ENCODE assay signal across 24 cellular contexts in the genomic region with DNA sequence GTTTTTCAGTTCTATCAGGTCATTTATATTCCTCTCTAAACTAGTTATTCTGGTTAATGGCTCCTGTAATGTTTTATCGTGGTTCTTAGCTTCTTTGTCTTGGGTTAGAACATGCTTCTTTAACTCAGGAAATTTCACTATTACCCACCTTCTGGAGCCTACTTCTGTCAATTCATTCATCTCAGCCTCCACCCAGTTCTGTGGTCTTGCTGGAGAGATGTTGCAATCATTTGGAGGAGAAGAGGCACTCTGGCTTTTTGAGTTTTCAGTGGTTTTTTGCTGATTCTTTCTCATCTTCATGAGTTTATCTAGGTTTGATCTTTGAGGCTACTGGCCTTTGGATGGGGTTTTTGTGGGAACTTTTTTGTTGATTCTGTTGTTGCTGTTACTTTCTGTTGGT.
"Had no signal": no experiment of that assay in that cellular context is flagged by ENCODE, and none has a peak within 500 bp of the region (broad histone marks: within the 10 kb centered on the region; RNA-seq: fewer than 3 reads in every experiment).

No MANE protein-coding gene starts in this region.

- H3K36me3 ChIP-seq: heart right ventricle, pancreas, prostate gland, sigmoid colon, suprapubic skin, tibial artery, upper lobe of right lung had no signal

- H3K36me3 Mint-ChIP-seq: activated naive CD8-positive, alpha-beta T cell; brain; memory B cell had no signal

- DNase-seq: activated CD4-positive, alpha-beta T cell treated with anti-CD3 and anti-CD28 coated beads for 36 hours; activated CD4-positive, CD25-positive, alpha-beta regulatory T cell; activated naive CD4-positive, alpha-beta T cell treated with Interleukin-2 at 50 U/mL for 16 hours; activated T-cell treated with anti-CD3 and anti-CD28 coated beads for 4 hours; activated T-cell treated with anti-CD3 and anti-CD28 coated beads, Interleukin-2, amount 50 U/mL, for 72 hours; anterior cingulate cortex; caudate nucleus; cortex of kidney; foreskin melanocyte; heart right ventricle; naive thymus-derived CD8-positive, alpha-beta T cell; nucleus accumbens; pancreas; sigmoid colon; stimulated activated naive CD4-positive, alpha-beta T cell; tibial artery; upper lobe of right lung had no signal

- H3K27me3 ChIP-seq: pancreas, sigmoid colon, suprapubic skin, upper lobe of right lung had no signal

- H3K4me3 Mint-ChIP-seq: activated CD4-positive, alpha-beta T cell treated with anti-CD3 and anti-CD28 coated beads for 36 hours; activated naive CD8-positive, alpha-beta T cell; activated T-cell treated with anti-CD3 and anti-CD28 coated beads, Interleukin-2, amount 50 U/mL, for 72 hours; brain; memory B cell; naive thymus-derived CD8-positive, alpha-beta T cell; neural crest cell had no signal

- H3K27me3 Mint-ChIP-seq: activated CD4-positive, alpha-beta T cell treated with anti-CD3 and anti-CD28 coated beads for 36 hours; memory B cell had no signal

- H3K4me1 ChIP-seq: heart right ventricle, pancreas, prostate gland, sigmoid colon, suprapubic skin, tibial artery, upper lobe of right lung had no signal

- H3K4me3 ChIP-seq: heart right ventricle, pancreas, prostate gland, sigmoid colon, suprapubic skin, tibial artery, upper lobe of right lung had no signal

- FAIRE-seq: endothelial cell of umbilical vein, pancreas had no signal

- H3K27ac ChIP-seq: heart right ventricle, pancreas, prostate gland, sigmoid colon, suprapubic skin, tibial artery, upper lobe of right lung had no signal

- H3K4me1 Mint-ChIP-seq: activated CD4-positive, alpha-beta T cell treated with anti-CD3 and anti-CD28 coated beads for 36 hours; memory B cell; naive thymus-derived CD8-positive, alpha-beta T cell had no signal

- H3K9me3 ChIP-seq: pancreas, prostate gland, sigmoid colon, suprapubic skin, tibial artery, upper lobe of right lung had no signal

- H3K27ac Mint-ChIP-seq: activated CD4-positive, alpha-beta T cell treated with anti-CD3 and anti-CD28 coated beads for 36 hours; activated naive CD8-positive, alpha-beta T cell; activated T-cell treated with anti-CD3 and anti-CD28 coated beads, Interleukin-2, amount 50 U/mL, for 72 hours; brain; memory B cell; naive thymus-derived CD8-positive, alpha-beta T cell had no signal
